17 cellular contexts compared by ENCODE assay signal in genomic region chr13:44267966-44268365, GRCh38.
DNase-seq lines count a peak whose midpoint lies in the region; TF ChIP-seq lines count a peak whose summit lies in the region.
"Had no signal": no experiment of that assay in that cellular context is flagged by ENCODE, and none has a peak within 500 bp of the region (broad histone marks: within the 10 kb centered on the region; RNA-seq: fewer than 3 reads in every experiment).

No MANE protein-coding gene starts in this region.

- no peak overlapping the region for H3K27ac Mint-ChIP-seq in HFFc6
- no peak overlapping the region for H3K27ac Mint-ChIP-seq in activated naive CD4-positive, alpha-beta T cell treated with anti-CD3 and anti-CD28 coated beads, Interleukin-2, amount 10 ng/mL, durations not matched to agents 7 days and 5 days
- H3K27ac Mint-ChIP-seq: activated CD8-positive, alpha-beta T cell treated with anti-CD3 and anti-CD28 coated beads for 36 hours; natural killer cell treated with Interleukin-12 subunit alpha and Interleukin-12 subunit beta and Interleukin-15 and Interleukin-18, amount 100 ng/mL, for 72 hours; T-helper 2 cell treated with Interferon-gamma antibody and Interleukin-4, amounts not matched to agents 5 μg/mL and 100 μg/mL, for 36 hours had no signal

- peaks cover 30% of the 10 kb centered on the region for H3K27me3 Mint-ChIP-seq in HFFc6 (ENCODE audit: insufficient read depth)
- H3K27me3 Mint-ChIP-seq in activated naive CD4-positive, alpha-beta T cell treated with anti-CD3 and anti-CD28 coated beads, Interleukin-2, amount 10 ng/mL, durations not matched to agents 7 days and 5 days = peaks cover 24% of the 10 kb centered on the region

- peaks cover 43% of the 10 kb centered on the region for H3K4me1 Mint-ChIP-seq in HFFc6 (ENCODE audit: low read depth)
- H3K4me1 Mint-ChIP-seq in activated naive CD4-positive, alpha-beta T cell treated with anti-CD3 and anti-CD28 coated beads, Interleukin-2, amount 10 ng/mL, durations not matched to agents 7 days and 5 days = peaks cover 6% of the 10 kb centered on the region
- H3K4me1 Mint-ChIP-seq: central memory CD8-positive, alpha-beta T cell had no signal

- H3K4me3 ChIP-seq in ascending aorta (no peak overlapping the region), fibroblast of villous mesenchyme (ENCODE audit: low read depth, low read length) (no peak overlapping the region), tibial artery (no peak overlapping the region)
- H3K4me3 ChIP-seq: skin epidermis had no signal

- H3K27me3 ChIP-seq in ascending aorta (no peaks in the 10 kb centered on the region), tibial artery (no peaks in the 10 kb centered on the region)

- H3K36me3 Mint-ChIP-seq in HFFc6 (ENCODE audit: low read depth) = no peaks in the 10 kb centered on the region
- H3K36me3 Mint-ChIP-seq in activated naive CD4-positive, alpha-beta T cell treated with anti-CD3 and anti-CD28 coated beads, Interleukin-2, amount 10 ng/mL, durations not matched to agents 7 days and 5 days = no peaks in the 10 kb centered on the region
- H3K36me3 Mint-ChIP-seq: natural killer cell treated with Interleukin-12 subunit alpha and Interleukin-12 subunit beta and Interleukin-15 and Interleukin-18, amount 100 ng/mL, for 72 hours had no signal

- CTCF ChIA-PET in activated naive CD4-positive, alpha-beta T cell treated with anti-CD3 and anti-CD28 coated beads, Interleukin-2, amount 10 ng/mL, durations not matched to agents 7 days and 5 days (lab: Charles Lee) = no interaction called here

- no peaks in the 10 kb centered on the region for H3K9me3 ChIP-seq in ascending aorta
- H3K9me3 ChIP-seq in tibial artery = no peaks in the 10 kb centered on the region
- H3K9me3 ChIP-seq: Caco-2 had no signal

- no peaks in the 10 kb centered on the region for H3K9me3 Mint-ChIP-seq in HFFc6
- no peaks in the 10 kb centered on the region for H3K9me3 Mint-ChIP-seq in activated naive CD4-positive, alpha-beta T cell treated with anti-CD3 and anti-CD28 coated beads, Interleukin-2, amount 10 ng/mL, durations not matched to agents 7 days and 5 days
- H3K9me3 Mint-ChIP-seq: activated CD8-positive, alpha-beta T cell treated with anti-CD3 and anti-CD28 coated beads for 36 hours; central memory CD8-positive, alpha-beta T cell; natural killer cell treated with Interleukin-12 subunit alpha and Interleukin-12 subunit beta and Interleukin-15 and Interleukin-18, amount 100 ng/mL, for 72 hours; T-helper 2 cell treated with Interferon-gamma antibody and Interleukin-4, amounts not matched to agents 5 μg/mL and 100 μg/mL, for 36 hours had no signal

- H3K4me3 Mint-ChIP-seq in HFFc6 = no peak overlapping the region
- H3K4me3 Mint-ChIP-seq in activated naive CD4-positive, alpha-beta T cell treated with anti-CD3 and anti-CD28 coated beads, Interleukin-2, amount 10 ng/mL, durations not matched to agents 7 days and 5 days = no peak overlapping the region
- H3K4me3 Mint-ChIP-seq: activated CD8-positive, alpha-beta T cell treated with anti-CD3 and anti-CD28 coated beads for 36 hours; central memory CD8-positive, alpha-beta T cell; natural killer cell treated with Interleukin-12 subunit alpha and Interleukin-12 subunit beta and Interleukin-15 and Interleukin-18, amount 100 ng/mL, for 72 hours; T-helper 2 cell treated with Interferon-gamma antibody and Interleukin-4, amounts not matched to agents 5 μg/mL and 100 μg/mL, for 36 hours had no signal

- peaks cover 9 to 42% of the 10 kb centered on the region in 2 donors for H3K4me1 ChIP-seq in ascending aorta
- H3K4me1 ChIP-seq in tibial artery = peaks cover 9 to 62% (median 42%) of the 10 kb centered on the region in 4 donors
- H3K4me1 ChIP-seq: Caco-2 had no signal

- DNase-seq in HFFc6 = peak; percentile 32
- no peak for DNase-seq in ascending aorta (ENCODE audit: low spot score in 2 of 2)
- DNase-seq in fibroblast of villous mesenchyme (ENCODE audit: low read depth) = peak; percentile 90
- DNase-seq in tibial artery = no peak
- no peak for DNase-seq in activated CD4-positive, alpha-beta T cell treated with anti-CD3 and anti-CD28 coated beads for 48 hours
- no peak for DNase-seq in NCI-H187 treated with DMSO at 0.1 percent for 48 hours (lab: John Stamatoyannopoulos, UW)
- no peak for DNase-seq in Ammon's horn (ENCODE audit: low spot score)
- DNase-seq in activated naive CD4-positive, alpha-beta T cell treated with anti-CD3 and anti-CD28 coated beads, Interleukin-2, amount 10 ng/mL, durations not matched to agents 7 days and 5 days = no peak
- DNase-seq: activated CD8-positive, alpha-beta T cell treated with anti-CD3 and anti-CD28 coated beads for 36 hours; activated effector memory CD4-positive, alpha-beta T cell treated with Interleukin-2 at 50 U/mL for 16 hours; Caco-2; Kasumi-1; NCI-H345 had no signal

- H3K36me3 ChIP-seq in ascending aorta (no peaks in the 10 kb centered on the region), tibial artery (no peaks in the 10 kb centered on the region)

- intact Hi-C loops in ascending aorta (cut with DNase I) = loop anchor here (2.0 kb wide), 2 partner anchors 31 to 43 kb away; no protein-coding TSS in a partner anchor
- intact Hi-C loops in tibial artery (cut with DNase I; ENCODE audit: low total_unique reads) = no loop called here

- peak overlapping the region; percentile 88 to 92 for H3K27ac ChIP-seq in ascending aorta
- H3K27ac ChIP-seq in tibial artery = peak overlapping the region; percentile 79 to 83

- TF ChIP-seq CTCF in HFFc6 (IDR thresholded peaks at IDR 0.05) (no peak), ascending aorta (IDR thresholded peaks at IDR 0.05) (no peak), fibroblast of villous mesenchyme (IDR thresholded peaks at IDR 0.05; ENCODE audit: insufficient read depth, low read depth, low read length) (no peak), tibial artery (IDR thresholded peaks at IDR 0.05) (no peak)

Comparison
In these comparisons a context has a peak if more than half of its experiments do, and no peak if none do; other contexts are left out.
1. DNase-seq: peak in HFFc6 (single experiment) and fibroblast of villous mesenchyme (single experiment); none in ascending aorta (0 of 2), tibial artery (0 of 2), activated CD4-positive, alpha-beta T cell treated with anti-CD3 and anti-CD28 coated beads for 48 hours (single experiment), NCI-H187 treated with DMSO at 0.1 percent for 48 hours (single experiment), Ammon's horn (single experiment) and activated naive CD4-positive, alpha-beta T cell treated with anti-CD3 and anti-CD28 coated beads, Interleukin-2, amount 10 ng/mL, durations not matched to agents 7 days and 5 days (single experiment).